8 cellular contexts compared by ENCODE assay signal in the genomic region with DNA sequence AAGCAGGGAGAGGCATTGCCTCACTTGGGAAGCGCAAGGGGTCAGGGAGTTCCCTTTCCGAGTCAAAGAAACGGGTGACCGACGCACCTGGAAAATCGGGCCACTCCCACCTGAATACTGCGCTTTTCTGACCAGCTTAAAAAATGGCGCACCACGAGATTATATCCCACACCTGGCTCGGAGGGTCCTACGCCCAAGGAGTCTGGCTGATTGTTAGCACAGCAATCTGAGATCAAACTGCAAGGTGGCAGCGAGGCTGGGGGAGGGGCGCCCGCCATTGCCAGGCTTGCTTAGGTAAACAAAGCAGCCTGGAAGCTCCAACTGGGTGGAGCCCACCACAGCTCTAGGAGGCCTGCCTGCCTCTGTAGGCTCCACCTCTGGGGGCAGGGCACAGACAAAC.
A peak's percentile ranks its signal among the peaks of the same experiment; 100 is the strongest.
DNase-seq lines count a peak whose midpoint lies in the region; ATAC-seq and TF ChIP-seq lines count a peak whose summit lies in the region.
"Not testable (repeated sequence)": the region's sequence is repeated elsewhere in the genome, so short reads cannot be mapped to it uniquely, and the experiment has no call there.

No MANE protein-coding gene starts in this region.

- not testable (repeated sequence) for ATAC-seq in Right ventricle myocardium inferior

- H3K27me3 Mint-ChIP-seq in nephron progenitor cell (ENCODE audit: low read depth, poor library complexity) = not testable (repeated sequence)

- not testable (repeated sequence) for TF ChIP-seq CTCF in 22Rv1 (IDR thresholded peaks at IDR 0.05); nephron progenitor cell (IDR thresholded peaks at IDR 0.05)

- not testable (repeated sequence) for H3K9me3 ChIP-seq in HUES48 (ENCODE audit: control insufficient read depth, insufficient read depth, low read length)

- H3K27ac ChIP-seq in 22Rv1 = peak overlapping the region; percentile 50
- H3K27ac ChIP-seq in HUES48 (ENCODE audit: low read depth, low read length) = not testable (repeated sequence)

- peak overlapping the region; percentile 35; the same call in 1 of the 2 replicates for H3K4me3 ChIP-seq in HUES48 (ENCODE audit: low read depth, low read length)

- DNase-seq in Daoy (ENCODE audit: low read depth) (peak; percentile 15), NCI-H146 treated with DMSO at 0.1 percent for 48 hours (lab: John Stamatoyannopoulos, UW; ENCODE audit: unreplicated experiment) (peak; percentile 30), NCI-H748 (lab: John Stamatoyannopoulos, UW; ENCODE audit: unreplicated experiment) (peak; percentile 85), SHP77 (lab: John Stamatoyannopoulos, UW) (peak; percentile 28 to 35), Right ventricle myocardium inferior (ENCODE audit: missing footprints) (peak; percentile 54)
- not testable (repeated sequence) for DNase-seq in nephron progenitor cell

- not testable (repeated sequence) for H3K36me3 ChIP-seq in HUES48 (ENCODE audit: control insufficient read depth, insufficient read depth, low read length)

- peak overlapping the region; percentile 20 for H3K4me3 Mint-ChIP-seq in nephron progenitor cell

- not testable (repeated sequence) for H3K27ac Mint-ChIP-seq in nephron progenitor cell

- peaks cover 16% of the 10 kb centered on the region for H3K4me1 Mint-ChIP-seq in nephron progenitor cell

- H3K9me3 Mint-ChIP-seq in nephron progenitor cell = peaks cover 29% of the 10 kb centered on the region

- not testable (repeated sequence) for H3K9ac ChIP-seq in HUES48 (ENCODE audit: low read depth, low read length)

- intact Hi-C loops in Right ventricle myocardium inferior (cut with DNase I) = not testable (repeated sequence)

- not testable (repeated sequence) for H3K4me1 ChIP-seq in HUES48 (ENCODE audit: control insufficient read depth, insufficient read depth, low read length)

- not testable (repeated sequence) for H3K27me3 ChIP-seq in HUES48 (ENCODE audit: control insufficient read depth, insufficient read depth, low read length)

- H3K36me3 Mint-ChIP-seq in nephron progenitor cell (ENCODE audit: low read depth) = not testable (repeated sequence)
